ENCODE assay signal across 30 cellular contexts in genomic region chr16:89136931-89137330, GRCh38. TPM values are rescaled to one million over a fixed set of nuclear protein-coding genes. Genes with fewer than 3 reads are reported as not detected.
"Had no signal": no experiment of that assay in that cellular context is flagged by ENCODE, and none has a peak within 500 bp of the region (broad histone marks: within the 10 kb centered on the region; RNA-seq: fewer than 3 reads in every experiment).

No MANE protein-coding gene starts in this region.

- H3K4me3 Mint-ChIP-seq: activated CD4-positive, alpha-beta memory T cell treated with anti-CD3 and anti-CD28 coated beads for 36 hours; activated CD4-positive, alpha-beta T cell treated with anti-CD3 and anti-CD28 coated beads, Interleukin-2, amount 10 ng/mL, durations not matched to agents 24 days and 14 days; activated naive CD4-positive, alpha-beta T cell treated with anti-CD3 and anti-CD28 coated beads, Interleukin-2, amount 10 ng/mL, durations not matched to agents 7 days and 5 days; activated T-helper 1 cell treated with anti-CD3 and anti-CD28 coated beads, Interleukin-12 subunit alpha, Interleukin-12 subunit beta, Interleukin-2, Interleukin-4 antibody, amounts not matched to agents 30 ng/mL and 10 ng/mL and 1 ng/mL, durations not matched to agents 14 hours and 24 hours and 36 hours; naive thymus-derived CD8-positive, alpha-beta T cell; neural progenitor cell; stimulated activated effector memory CD8-positive, alpha-beta T cell treated with anti-CD3 and anti-CD28 coated beads, Interleukin-12 subunit alpha, Interleukin-12 subunit beta, amount 100 ng/mL, for 72 hours had no signal

- H3K27ac Mint-ChIP-seq: activated CD4-positive, alpha-beta memory T cell treated with anti-CD3 and anti-CD28 coated beads for 36 hours; activated CD4-positive, alpha-beta T cell treated with anti-CD3 and anti-CD28 coated beads, Interleukin-2, amount 10 ng/mL, durations not matched to agents 24 days and 14 days; activated naive CD4-positive, alpha-beta T cell treated with anti-CD3 and anti-CD28 coated beads, Interleukin-2, amount 10 ng/mL, durations not matched to agents 7 days and 5 days; activated T-helper 1 cell treated with anti-CD3 and anti-CD28 coated beads, Interleukin-12 subunit alpha, Interleukin-12 subunit beta, Interleukin-2, Interleukin-4 antibody, amounts not matched to agents 30 ng/mL and 10 ng/mL and 1 ng/mL, durations not matched to agents 14 hours and 24 hours and 36 hours; stimulated activated effector memory CD8-positive, alpha-beta T cell treated with anti-CD3 and anti-CD28 coated beads, Interleukin-12 subunit alpha, Interleukin-12 subunit beta, amount 100 ng/mL, for 72 hours had no signal

- H3K9me3 Mint-ChIP-seq: activated CD4-positive, alpha-beta memory T cell treated with anti-CD3 and anti-CD28 coated beads for 36 hours; activated CD4-positive, alpha-beta T cell treated with anti-CD3 and anti-CD28 coated beads, Interleukin-2, amount 10 ng/mL, durations not matched to agents 24 days and 14 days; activated naive CD4-positive, alpha-beta T cell treated with anti-CD3 and anti-CD28 coated beads, Interleukin-2, amount 10 ng/mL, durations not matched to agents 7 days and 5 days; activated T-helper 1 cell treated with anti-CD3 and anti-CD28 coated beads, Interleukin-12 subunit alpha, Interleukin-12 subunit beta, Interleukin-2, Interleukin-4 antibody, amounts not matched to agents 30 ng/mL and 10 ng/mL and 1 ng/mL, durations not matched to agents 14 hours and 24 hours and 36 hours; naive thymus-derived CD8-positive, alpha-beta T cell; neural progenitor cell; stimulated activated effector memory CD8-positive, alpha-beta T cell treated with anti-CD3 and anti-CD28 coated beads, Interleukin-12 subunit alpha, Interleukin-12 subunit beta, amount 100 ng/mL, for 72 hours had no signal

- H3K27me3 ChIP-seq: colonic mucosa, gastrocnemius medialis, hepatocyte, neural progenitor cell, right lobe of liver, stomach, thyroid gland, upper lobe of left lung had no signal

- DNase-seq: activated CD4-positive, alpha-beta memory T cell treated with anti-CD3 and anti-CD28 coated beads for 36 hours; activated CD4-positive, alpha-beta T cell treated with anti-CD3 and anti-CD28 coated beads, Interleukin-2, amount 10 ng/mL, durations not matched to agents 24 days and 14 days; activated CD4-positive, CD25-positive, alpha-beta regulatory T cell treated with anti-CD3 and anti-CD28 coated beads, Interleukin-2, amount 50 U/mL, for 72 hours; activated CD8-positive, alpha-beta memory T cell treated with anti-CD3 and anti-CD28 coated beads, Interleukin-2, amount 50 U/mL, for 4 hours; activated effector memory CD4-positive, alpha-beta T cell treated with anti-CD3 and anti-CD28 coated beads, Interleukin-2, amount 50 U/mL, for 16 hours; activated naive CD4-positive, alpha-beta T cell treated with anti-CD3 and anti-CD28 coated beads, Interleukin-2, amount 10 ng/mL, durations not matched to agents 7 days and 5 days; activated T-cell treated with anti-CD3 and anti-CD28 coated beads, Interleukin-2, amount 50 U/mL, for 1 hour; amygdala; colonic mucosa; effector CD8-positive, alpha-beta T cell; gastrocnemius medialis; islet precursor cell; left colon; midbrain; stimulated activated CD4-positive, alpha-beta T cell treated with anti-CD3 and anti-CD28 coated beads, Interleukin-12 subunit alpha, Interleukin-12 subunit beta, amount 100 ng/mL, for 4 hours; stimulated activated CD4-positive, alpha-beta T cell treated with anti-CD3 and anti-CD28 coated beads, Interleukin-4, amount 100 ng/mL, for 24 hours; stomach; T-helper 2 cell; thyroid gland had no signal

- H3K79me2 ChIP-seq: hepatocyte had no signal

- H3K4me3 ChIP-seq: colonic mucosa, gastrocnemius medialis, hepatocyte, neural progenitor cell, right lobe of liver, stomach, thyroid gland, upper lobe of left lung had no signal

- H3K36me3 ChIP-seq: neural progenitor cell had no signal

- H3K4me1 ChIP-seq: colonic mucosa, gastrocnemius medialis, neural progenitor cell, right lobe of liver, stomach, thyroid gland, upper lobe of left lung had no signal

- H3K27me3 Mint-ChIP-seq: activated CD4-positive, alpha-beta memory T cell treated with anti-CD3 and anti-CD28 coated beads for 36 hours; activated CD4-positive, alpha-beta T cell treated with anti-CD3 and anti-CD28 coated beads, Interleukin-2, amount 10 ng/mL, durations not matched to agents 24 days and 14 days; activated naive CD4-positive, alpha-beta T cell treated with anti-CD3 and anti-CD28 coated beads, Interleukin-2, amount 10 ng/mL, durations not matched to agents 7 days and 5 days; naive thymus-derived CD8-positive, alpha-beta T cell had no signal

- ATAC-seq: gastrocnemius medialis; left colon; naive thymus-derived CD8-positive, alpha-beta T cell; right lobe of liver; stimulated activated effector memory CD8-positive, alpha-beta T cell treated with anti-CD3 and anti-CD28 coated beads, Interleukin-12 subunit alpha, Interleukin-12 subunit beta, amount 100 ng/mL, for 72 hours had no signal

- H3K9ac ChIP-seq: neural progenitor cell had no signal

- H3K9me3 ChIP-seq: colonic mucosa, gastrocnemius medialis, right lobe of liver, stomach, thyroid gland, upper lobe of left lung had no signal

- H3K4me2 ChIP-seq: hepatocyte, neural progenitor cell had no signal

- H3K4me1 Mint-ChIP-seq: activated CD4-positive, alpha-beta T cell treated with anti-CD3 and anti-CD28 coated beads, Interleukin-2, amount 10 ng/mL, durations not matched to agents 24 days and 14 days; neural progenitor cell; stimulated activated effector memory CD8-positive, alpha-beta T cell treated with anti-CD3 and anti-CD28 coated beads, Interleukin-12 subunit alpha, Interleukin-12 subunit beta, amount 100 ng/mL, for 72 hours had no signal

- H2AFZ ChIP-seq: hepatocyte, neural progenitor cell had no signal

- H3K27ac ChIP-seq: colonic mucosa, epithelial cell of prostate, gastrocnemius medialis, hepatocyte, neural progenitor cell, right lobe of liver, stomach, thyroid gland, upper lobe of left lung had no signal

RNA-seq across cellular contexts. Expression of gene CDH15, which starts 34.6 kb away (rescaled TPM):
- total RNA-seq: activated CD4-positive, alpha-beta memory T cell treated with anti-CD3 and anti-CD28 coated beads for 36 hours; activated CD4-positive, alpha-beta T cell treated with anti-CD3 and anti-CD28 coated beads, Interleukin-2, amount 10 ng/mL, durations not matched to agents 24 days and 14 days; activated CD8-positive, alpha-beta memory T cell treated with anti-CD3 and anti-CD28 coated beads for 36 hours; activated T-helper 1 cell treated with anti-CD3 and anti-CD28 coated beads, Interleukin-12 subunit alpha, Interleukin-12 subunit beta, Interleukin-2, Interleukin-4 antibody, amounts not matched to agents 30 ng/mL and 10 ng/mL and 1 ng/mL, durations not matched to agents 14 hours and 24 hours and 36 hours; colonic mucosa; left colon; lower leg skin; naive thymus-derived CD8-positive, alpha-beta T cell; omental fat pad; stomach; thyroid gland had no signal
- polyA plus RNA-seq: naive thymus-derived CD8-positive, alpha-beta T cell had no signal
